In genomic region chr16:66553223-66553622, GRCh38 we compare ENCODE assay signal across 8 cellular contexts. TPM values are rescaled to one million over a fixed set of nuclear protein-coding genes. Genes with fewer than 3 reads are reported as not detected.
DNase-seq lines count a peak whose midpoint lies in the region; ATAC-seq and TF ChIP-seq lines count a peak whose summit lies in the region.

No MANE protein-coding gene starts in this region.

- H3K9ac ChIP-seq in neural progenitor cell = no peak overlapping the region

- no peaks in the 10 kb centered on the region for H3K9me3 ChIP-seq in neural progenitor cell (ENCODE audit: low read depth)

- peak; percentile 61 for DNase-seq in CD1c-positive myeloid dendritic cell (ENCODE audit: extremely low spot score)
- DNase-seq in MV-4-11 (lab: John Stamatoyannopoulos, UW) = peak; percentile 21
- DNase-seq in choroid plexus epithelial cell (ENCODE audit: low read depth) = no peak
- DNase-seq in neural progenitor cell (ENCODE audit: low spot score) = no peak
- DNase-seq in NCI-H524 treated with DMSO at 0.1 percent for 48 hours (lab: John Stamatoyannopoulos, UW) = no peak
- DNase-seq in NCI-H446 (lab: John Stamatoyannopoulos, UW) = no peak

- peaks cover 5% of the 10 kb centered on the region for H3K9me3 Mint-ChIP-seq in neural progenitor cell

- H3K4me1 Mint-ChIP-seq in neural progenitor cell = peaks cover 30% of the 10 kb centered on the region

- H3K79me2 ChIP-seq in neural progenitor cell (ENCODE audit: low read depth) = peaks cover 12% of the 10 kb centered on the region

- H3K4me2 ChIP-seq in neural progenitor cell = peak overlapping the region; percentile 79

- H3K27ac Mint-ChIP-seq in neural progenitor cell = no peak overlapping the region

- peaks cover 17% of the 10 kb centered on the region for H3K36me3 Mint-ChIP-seq in neural progenitor cell

- no peaks in the 10 kb centered on the region for H3K36me3 ChIP-seq in neural progenitor cell

- no peak overlapping the region for H2AFZ ChIP-seq in neural progenitor cell (replicated peaks)

- no peaks in the 10 kb centered on the region for H4K20me1 ChIP-seq in neural progenitor cell (ENCODE audit: low read depth)

- peak overlapping the region; percentile 84 for H3K4me3 ChIP-seq in choroid plexus epithelial cell (ENCODE audit: low read depth, low read length)
- H3K4me3 ChIP-seq in neural progenitor cell = peak overlapping the region; percentile 41

- peaks cover 15% of the 10 kb centered on the region for H3K4me1 ChIP-seq in neural progenitor cell

- peaks cover 12% of the 10 kb centered on the region for H3K27me3 Mint-ChIP-seq in neural progenitor cell (ENCODE audit: insufficient read depth, low read depth)

- peaks cover 29% of the 10 kb centered on the region for H3F3A ChIP-seq in neural progenitor cell (ENCODE audit: low read depth)

- peaks cover 13% of the 10 kb centered on the region for H3K27me3 ChIP-seq in neural progenitor cell

- TF ChIP-seq CTCF in choroid plexus epithelial cell (conservative IDR thresholded peaks at IDR 0.05; ENCODE audit: low read depth, low read length) (no peak), neural progenitor cell (IDR thresholded peaks at IDR 0.05) (no peak)

- ATAC-seq in esophagus mucosa = no peak
- ATAC-seq in HG03045 (IDR thresholded peaks at IDR 0.05; ENCODE audit: unreplicated experiment) = no peak

- no peak overlapping the region for H3K27ac ChIP-seq in neural progenitor cell

- H3K4me3 Mint-ChIP-seq in neural progenitor cell = peak overlapping the region; percentile 78

RNA-seq across cellular contexts. Expression of gene CKLF, which starts 0.8 kb away (rescaled TPM):
- total RNA-seq in neural progenitor cell (ENCODE audit: low replicate concordance) = 33.3 and 38.6 TPM in 2 replicates
- 14.2 TPM for total RNA-seq in esophagus mucosa

RNA-seq across cellular contexts. Expression of gene TK2, which starts 3.3 kb away (rescaled TPM):
- total RNA-seq in neural progenitor cell (ENCODE audit: low replicate concordance) (7.1 and 7.3 TPM in 2 replicates), esophagus mucosa (8.5 TPM)

RNA-seq across cellular contexts. Expression of gene CMTM1, which starts 13.0 kb away (rescaled TPM):
- total RNA-seq in neural progenitor cell (ENCODE audit: low replicate concordance) (2.9 TPM in 1 of 2 replicates, not detected in the other), esophagus mucosa (0.60 TPM)

RNA-seq across cellular contexts. Expression of gene CMTM2, which starts 26.0 kb away (rescaled TPM):
- total RNA-seq in neural progenitor cell (ENCODE audit: low replicate concordance) (not detected in 2 replicates), esophagus mucosa (not detected)

RNA-seq across cellular contexts. Expression of gene CMTM3, which starts 51.3 kb away (rescaled TPM):
- 18.3 and 47.4 TPM in 2 replicates for total RNA-seq in neural progenitor cell (ENCODE audit: low replicate concordance)
- 3.7 TPM for total RNA-seq in esophagus mucosa

Comparison
In these comparisons a context has a peak if more than half of its experiments do, and no peak if none do; other contexts are left out.
1. DNase-seq: peak in CD1c-positive myeloid dendritic cell (single experiment) and MV-4-11 (single experiment); none in choroid plexus epithelial cell (single experiment), neural progenitor cell (single experiment), NCI-H524 treated with DMSO at 0.1 percent for 48 hours (single experiment) and NCI-H446 (0 of 2).